Comparison of ENCODE assay signal across 9 cellular contexts in the genomic region with DNA sequence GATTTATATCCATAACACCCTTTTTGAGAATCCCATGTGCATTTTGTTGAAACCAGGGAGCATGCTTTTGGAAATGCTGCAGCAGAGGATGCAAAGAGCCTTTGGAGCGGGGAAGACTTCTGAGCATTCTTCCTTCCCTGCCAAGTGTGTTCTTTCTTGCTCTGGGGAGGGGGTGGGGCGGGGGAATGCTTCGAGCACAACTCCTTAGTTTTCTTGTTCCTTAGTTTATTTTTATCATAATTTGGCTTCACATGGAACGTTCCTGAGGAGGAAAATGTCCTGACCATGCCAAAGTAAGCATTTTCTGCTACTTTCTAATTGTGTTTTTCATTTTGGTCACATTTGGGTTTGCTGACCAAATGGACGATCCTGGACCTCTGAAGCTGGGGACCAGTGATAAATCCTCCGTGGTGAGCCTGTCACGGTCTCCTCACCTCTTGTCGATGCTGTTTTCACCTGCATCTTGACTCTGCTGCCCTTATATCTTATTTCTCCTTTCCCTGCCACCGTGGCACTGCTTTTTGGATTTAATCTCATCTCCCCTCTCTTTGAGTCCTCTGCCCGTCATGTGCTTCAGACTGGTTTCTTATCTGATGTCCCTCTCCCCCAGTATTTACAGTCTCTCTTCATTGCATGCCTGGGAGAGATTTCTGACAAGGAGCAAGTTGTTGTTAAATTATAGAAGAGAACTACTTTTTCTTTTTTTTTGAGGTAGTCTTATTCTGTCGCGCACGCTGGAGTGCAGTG. TPM values are rescaled to one million over a fixed set of nuclear protein-coding genes. Genes with fewer than 3 reads are reported as not detected.
DNase-seq lines count a peak whose midpoint lies in the region; ATAC-seq and TF ChIP-seq lines count a peak whose summit lies in the region.
"Had no signal": no experiment of that assay in that cellular context is flagged by ENCODE, and none has a peak within 500 bp of the region (broad histone marks: within the 10 kb centered on the region; RNA-seq: fewer than 3 reads in every experiment).

No MANE protein-coding gene starts in this region.

- H2AFZ ChIP-seq in OCI-LY1 (ENCODE audit: low read length) = no peak overlapping the region
- peak overlapping the region; percentile 40 for H2AFZ ChIP-seq in osteoblast (ENCODE audit: low read length)

- H3K27ac ChIP-seq in DOHH2 (ENCODE audit: low read depth, low read length) (no peak overlapping the region), OCI-LY1 (ENCODE audit: low read depth, low read length, poor library complexity, severe bottlenecking) (no peak overlapping the region), ectodermal cell (ENCODE audit: insufficient read depth, low read depth, low read length, poor library complexity, severe bottlenecking) (no peak overlapping the region), osteoblast (ENCODE audit: low read depth, low read length) (peak overlapping the region; percentile 89)

- 84 to 86% methylated on average over 11 to 13 of the region's 13 CpGs for WGBS in ectodermal cell, 2 experiments

- H3K9me3 ChIP-seq in DOHH2 (ENCODE audit: control insufficient read depth, insufficient read depth, low read length) = no peaks in the 10 kb centered on the region
- H3K9me3 ChIP-seq in OCI-LY1 (ENCODE audit: low read length) = no peaks in the 10 kb centered on the region
- no peaks in the 10 kb centered on the region for H3K9me3 ChIP-seq in ectodermal cell (ENCODE audit: control insufficient read depth, low read length)
- H3K9me3 ChIP-seq in osteoblast (ENCODE audit: low read depth, low read length) = no peaks in the 10 kb centered on the region

- H4K20me1 ChIP-seq in DOHH2 (ENCODE audit: control insufficient read depth, insufficient read depth, low read depth, low read length) (peaks cover 37% of the 10 kb centered on the region; the same call in 1 of the 2 replicates), OCI-LY1 (ENCODE audit: insufficient read depth, low read length) (no peaks in the 10 kb centered on the region), osteoblast (ENCODE audit: insufficient read depth, low read length) (peaks cover 16% of the 10 kb centered on the region)

- H3K9ac ChIP-seq in OCI-LY1 (ENCODE audit: low read length) = peak overlapping the region; percentile 93; the same call in 1 of the 2 replicates

- H3K9me2 ChIP-seq in DOHH2 (replicated peaks; ENCODE audit: control insufficient read depth, low read length) = no peaks in the 10 kb centered on the region
- no peaks in the 10 kb centered on the region for H3K9me2 ChIP-seq in OCI-LY1 (ENCODE audit: low read depth, low read length)

- peaks cover 30% of the 10 kb centered on the region for H3K4me1 ChIP-seq in DOHH2 (ENCODE audit: control insufficient read depth, low read length)
- H3K4me1 ChIP-seq in OCI-LY1 (ENCODE audit: insufficient read depth, low read length, severe bottlenecking) = peaks cover 32% of the 10 kb centered on the region
- peaks cover 17% of the 10 kb centered on the region for H3K4me1 ChIP-seq in ectodermal cell (ENCODE audit: control insufficient read depth, insufficient read depth, low read length)
- H3K4me1 ChIP-seq in osteoblast (ENCODE audit: insufficient read depth, low read length) = peaks cover 51% of the 10 kb centered on the region

- ATAC-seq in GM19395 (IDR thresholded peaks at IDR 0.05; ENCODE audit: unreplicated experiment) (no peak), GM18870 (IDR thresholded peaks at IDR 0.05; ENCODE audit: unreplicated experiment) (no peak)

- H3K4me2 ChIP-seq in DOHH2 (ENCODE audit: low read length) (peak overlapping the region; percentile 86), OCI-LY1 (ENCODE audit: low read length) (peak overlapping the region; percentile 94), osteoblast (ENCODE audit: insufficient read depth, low read length) (peak overlapping the region; percentile 90)

- H3K79me2 ChIP-seq in DOHH2 (ENCODE audit: control insufficient read depth, low read length) = peaks cover 77% of the 10 kb centered on the region
- H3K79me2 ChIP-seq in OCI-LY1 (ENCODE audit: insufficient read depth, low read length) = peaks cover 46% of the 10 kb centered on the region
- H3K79me2 ChIP-seq in osteoblast (ENCODE audit: insufficient read depth, low read length) = peaks cover 74% of the 10 kb centered on the region

- H3K27me3 ChIP-seq in DOHH2 (ENCODE audit: control insufficient read depth, low read length) (no peaks in the 10 kb centered on the region), OCI-LY1 (ENCODE audit: insufficient read depth, low read length) (no peaks in the 10 kb centered on the region), ectodermal cell (ENCODE audit: control insufficient read depth, insufficient read depth, low read length, poor library complexity, severe bottlenecking) (no peaks in the 10 kb centered on the region), osteoblast (ENCODE audit: insufficient read depth, low read length) (no peaks in the 10 kb centered on the region)

- H3F3A ChIP-seq in DOHH2 (ENCODE audit: control insufficient read depth, insufficient read depth) = no peaks in the 10 kb centered on the region
- H3F3A ChIP-seq in OCI-LY1 (ENCODE audit: insufficient read depth, low read length) = no peaks in the 10 kb centered on the region

- TF ChIP-seq CTCF in DOHH2 (IDR thresholded peaks at IDR 0.05; ENCODE audit: low read depth, low read length, poor library complexity, severe bottlenecking) (no peak), OCI-LY1 (IDR thresholded peaks at IDR 0.05; ENCODE audit: low read length) (no peak), osteoblast (IDR thresholded peaks at IDR 0.05; ENCODE audit: extremely low read depth, low read depth, low read length) (no peak)

- DNase-seq in osteoblast (ENCODE audit: insufficient read length, low spot score, missing footprints) (peak; percentile 85), NCI-H69 (lab: John Stamatoyannopoulos, UW) (no peak), amniotic stem cell (lab: John Stamatoyannopoulos, UW) (no peak)
- DNase-seq: NCI-H187 had no signal

- H3K4me3 ChIP-seq in DOHH2 (ENCODE audit: low read length) (peak overlapping the region; percentile 87), OCI-LY1 (ENCODE audit: low read depth, low read length, poor library complexity, severe bottlenecking) (peak overlapping the region; percentile 83), ectodermal cell (ENCODE audit: insufficient read depth, low read depth, low read length) (peak overlapping the region; percentile 49), osteoblast (ENCODE audit: insufficient read depth, low read length) (peak overlapping the region; percentile 80)

- peaks cover 69% of the 10 kb centered on the region for H3K36me3 ChIP-seq in DOHH2 (ENCODE audit: control insufficient read depth, low read length)
- peaks cover 60% of the 10 kb centered on the region for H3K36me3 ChIP-seq in OCI-LY1 (ENCODE audit: insufficient read depth, low read length)
- H3K36me3 ChIP-seq in ectodermal cell (ENCODE audit: control insufficient read depth, insufficient read depth, low read length) = peaks cover 37% of the 10 kb centered on the region
- H3K36me3 ChIP-seq in osteoblast (ENCODE audit: insufficient read depth, low read length) = peaks cover 30% of the 10 kb centered on the region

RNA-seq across cellular contexts. Expression of a gene that starts 2.4 kb away (rescaled TPM):
- polyA plus RNA-seq in ectodermal cell (2013, experiment 1 of 4) = 109 TPM
- 109 TPM for polyA plus RNA-seq in ectodermal cell (2013, experiment 2 of 4)
- polyA plus RNA-seq in ectodermal cell (2013, experiment 3 of 4) = 74.1 TPM
- polyA plus RNA-seq in ectodermal cell (2013, experiment 4 of 4) = 75.5 TPM
- 16.5 and 19.2 TPM in 2 replicates for total RNA-seq in osteoblast

RNA-seq across cellular contexts. Expression of a gene that starts 39.6 kb away (rescaled TPM):
- 0.09 TPM for polyA plus RNA-seq in ectodermal cell (2013, experiment 1 of 4)
- 0.04 TPM for polyA plus RNA-seq in ectodermal cell (2013, experiment 2 of 4)
- polyA plus RNA-seq in ectodermal cell (2013, experiment 3 of 4) = 0.05 TPM
- polyA plus RNA-seq in ectodermal cell (2013, experiment 4 of 4) = not detected
- total RNA-seq in osteoblast = 0.59 and 0.72 TPM in 2 replicates
